Comparison of ENCODE assay signal across 12 cellular contexts in genomic region chr18:47926101-47926850, GRCh38. TPM values are rescaled to one million over a fixed set of nuclear protein-coding genes. Genes with fewer than 3 reads are reported as not detected.
DNase-seq lines count a peak whose midpoint lies in the region; ATAC-seq and TF ChIP-seq lines count a peak whose summit lies in the region.
"Had no signal": no experiment of that assay in that cellular context is flagged by ENCODE, and none has a peak within 500 bp of the region (broad histone marks: within the 10 kb centered on the region; RNA-seq: fewer than 3 reads in every experiment).

No MANE protein-coding gene starts in this region.

- TF ChIP-seq CTCF in progenitor cell of endocrine pancreas (IDR thresholded peaks at IDR 0.05; ENCODE audit: unreplicated experiment) = no peak

- H3K36me3 Mint-ChIP-seq in activated T-cell treated with anti-CD3 and anti-CD28 coated beads, Interleukin-2, amount 50 U/mL, for 72 hours (ENCODE audit: insufficient read depth in 2 of 2) = peaks cover 4 to 5% of the 10 kb centered on the region in 2 donors
- H3K36me3 Mint-ChIP-seq in effector memory CD8-positive, alpha-beta T cell (ENCODE audit: insufficient read depth) = peaks cover 11% of the 10 kb centered on the region
- H3K36me3 Mint-ChIP-seq in progenitor cell of endocrine pancreas (ENCODE audit: insufficient read depth) = no peaks in the 10 kb centered on the region

- no peaks in the 10 kb centered on the region for H3K9me3 Mint-ChIP-seq in activated T-cell treated with anti-CD3 and anti-CD28 coated beads, Interleukin-2, amount 50 U/mL, for 72 hours
- H3K9me3 Mint-ChIP-seq in effector memory CD8-positive, alpha-beta T cell = no peaks in the 10 kb centered on the region
- H3K9me3 Mint-ChIP-seq in progenitor cell of endocrine pancreas (ENCODE audit: low read depth) = no peaks in the 10 kb centered on the region

- ATAC-seq in activated T-cell treated with anti-CD3 and anti-CD28 coated beads, Interleukin-2, amount 50 U/mL, for 72 hours (replicated peaks in 1 of 2) = no peak
- ATAC-seq in effector memory CD8-positive, alpha-beta T cell (replicated peaks) = no peak
- ATAC-seq in GM18861 (IDR thresholded peaks at IDR 0.05; ENCODE audit: unreplicated experiment) = no peak
- no peak for ATAC-seq in HG03045 (IDR thresholded peaks at IDR 0.05; ENCODE audit: unreplicated experiment)

- DNase-seq in activated T-cell treated with anti-CD3 and anti-CD28 coated beads, Interleukin-2, amount 50 U/mL, for 72 hours = no peak
- DNase-seq in activated T-cell treated with anti-CD3 and anti-CD28 coated beads for 4 hours (no peak), SK-N-DZ (ENCODE audit: low spot score) (peak; percentile 59), progenitor cell of endocrine pancreas (ENCODE audit: low spot score, unreplicated experiment) (no peak), cerebellum (ENCODE audit: low spot score) (no peak)
- no peak for DNase-seq in effector memory CD8-positive, alpha-beta T cell
- DNase-seq: Calu3, NCI-H1417, occipital lobe, spleen had no signal

- H3K27me3 Mint-ChIP-seq in activated T-cell treated with anti-CD3 and anti-CD28 coated beads, Interleukin-2, amount 50 U/mL, for 72 hours (ENCODE audit: low read depth) = no peaks in the 10 kb centered on the region
- no peaks in the 10 kb centered on the region for H3K27me3 Mint-ChIP-seq in effector memory CD8-positive, alpha-beta T cell
- no peaks in the 10 kb centered on the region for H3K27me3 Mint-ChIP-seq in progenitor cell of endocrine pancreas

- H3K27ac Mint-ChIP-seq in activated T-cell treated with anti-CD3 and anti-CD28 coated beads, Interleukin-2, amount 50 U/mL, for 72 hours = peak overlapping the region; percentile 95
- peak overlapping the region; percentile 39 to 50 for H3K27ac Mint-ChIP-seq in effector memory CD8-positive, alpha-beta T cell
- peak overlapping the region; percentile 82 for H3K27ac Mint-ChIP-seq in progenitor cell of endocrine pancreas

- H3K4me1 Mint-ChIP-seq in activated T-cell treated with anti-CD3 and anti-CD28 coated beads, Interleukin-2, amount 50 U/mL, for 72 hours (ENCODE audit: low read depth) = peaks cover 76% of the 10 kb centered on the region
- peaks cover 41 to 64% of the 10 kb centered on the region in 2 donors for H3K4me1 Mint-ChIP-seq in effector memory CD8-positive, alpha-beta T cell (ENCODE audit: low read depth in 2 of 2)
- H3K4me1 Mint-ChIP-seq in progenitor cell of endocrine pancreas (ENCODE audit: low read depth) = peaks cover 39% of the 10 kb centered on the region

- H3K4me3 Mint-ChIP-seq in activated T-cell treated with anti-CD3 and anti-CD28 coated beads, Interleukin-2, amount 50 U/mL, for 72 hours = peak overlapping the region; percentile 71 to 86
- no peak overlapping the region for H3K4me3 Mint-ChIP-seq in effector memory CD8-positive, alpha-beta T cell
- H3K4me3 Mint-ChIP-seq in progenitor cell of endocrine pancreas (ENCODE audit: low read depth) = peak overlapping the region; percentile 2

RNA-seq across cellular contexts. Expression of gene SMAD2, which starts 4.2 kb away (rescaled TPM):
- total RNA-seq in activated T-cell treated with anti-CD3 and anti-CD28 coated beads, Interleukin-2, amount 50 U/mL, for 72 hours = 100 to 1,000 TPM; 249 to 310 TPM
- polyA plus RNA-seq in SK-N-DZ (2014; cell fraction: cytosol; rRNA removed) = 31.2 and 34.1 TPM in 2 replicates
- 19.7 and 24.9 TPM in 2 replicates for polyA plus RNA-seq in SK-N-DZ (2014; cell fraction: nucleus; rRNA removed)
- total RNA-seq in progenitor cell of endocrine pancreas (140 and 145 TPM in 2 replicates), cerebellum (65.2 TPM)

Comparison
In these comparisons a context has a peak if more than half of its experiments do, and no peak if none do; other contexts are left out.
1. H3K27ac Mint-ChIP-seq: peak in every context shown above with its lines; median percentile 95 in activated T-cell treated with anti-CD3 and anti-CD28 coated beads, Interleukin-2, amount 50 U/mL, for 72 hours; 82 in progenitor cell of endocrine pancreas; 44 in effector memory CD8-positive, alpha-beta T cell.
2. H3K4me3 Mint-ChIP-seq: peak in activated T-cell treated with anti-CD3 and anti-CD28 coated beads, Interleukin-2, amount 50 U/mL, for 72 hours (2 of 2) and progenitor cell of endocrine pancreas (single experiment); none in effector memory CD8-positive, alpha-beta T cell (0 of 2).